8 cellular contexts compared by ENCODE assay signal in the genomic region with DNA sequence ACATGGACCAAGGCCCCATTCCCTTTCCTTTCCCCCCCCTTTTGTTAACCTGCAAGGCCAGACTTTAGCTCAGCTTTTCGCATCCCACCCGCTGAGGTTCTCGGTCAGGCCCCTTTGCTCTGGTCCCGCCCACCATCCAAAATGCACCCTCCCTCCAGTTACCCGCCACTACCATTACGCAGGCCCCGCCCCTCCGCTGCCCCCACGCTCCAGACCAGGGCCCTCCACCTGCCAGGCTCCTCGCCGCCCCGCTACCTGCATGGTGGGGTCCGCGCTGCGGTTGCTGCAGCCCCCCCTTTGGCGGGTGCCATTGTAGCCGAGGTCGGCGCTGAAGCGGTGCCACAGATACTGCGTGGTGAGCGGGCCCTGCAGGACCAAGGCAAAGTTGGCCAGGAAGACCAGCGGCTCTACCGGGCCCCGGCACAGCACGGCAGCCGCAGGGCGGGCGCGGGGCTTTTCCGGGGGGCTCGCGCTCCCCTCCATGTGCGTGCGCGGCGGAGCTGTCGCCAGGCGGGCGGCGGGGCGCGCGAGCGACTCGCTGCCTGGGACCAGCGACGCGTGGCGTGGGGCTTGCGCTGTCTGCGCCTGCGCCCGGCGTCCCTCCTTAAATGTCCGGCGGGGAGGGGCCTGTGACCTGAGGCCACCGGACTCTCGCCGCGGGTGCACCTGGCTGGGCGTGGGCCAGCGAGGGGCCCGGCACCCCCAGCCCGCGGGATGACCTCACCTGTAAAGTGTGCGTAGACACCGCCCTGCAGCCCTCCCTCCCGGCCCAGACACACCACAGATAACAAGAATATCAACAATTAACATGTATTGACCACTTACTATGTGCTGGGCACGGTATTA. TPM values are rescaled to one million over a fixed set of nuclear protein-coding genes. Genes with fewer than 3 reads are reported as not detected.
DNase-seq lines count a peak whose midpoint lies in the region; ATAC-seq and TF ChIP-seq lines count a peak whose summit lies in the region.

Gene SLC46A1, minus strand, starts transcription at position 581 of the 846 bp plus-strand sequence. Its CDS starts 98 bp downstream, at position 483.

- DNase-seq in GM10266 (ENCODE audit: extremely low spot score) (peak; percentile 89), NCI-H526 treated with DMSO at 0.1 percent for 48 hours (lab: John Stamatoyannopoulos, UW) (peak; percentile 49), fibroblast of pulmonary artery (ENCODE audit: low read depth) (peak; percentile 7), suprapubic skin (ENCODE audit: low spot score in 2 of 2) (peak in 1 of 2 donors; percentile 77)
- peak; percentile 27 for DNase-seq in activated T-cell treated with anti-CD3 and anti-CD28 coated beads, Interleukin-2, amount 50 U/mL, for 4 hours

- no peaks in the 10 kb centered on the region for H3K9me3 ChIP-seq in suprapubic skin

- H3K4me3 Mint-ChIP-seq in activated T-cell treated with anti-CD3 and anti-CD28 coated beads, Interleukin-2, amount 50 U/mL, for 4 hours: peak within 1 kb of the TSS; percentile 81
- peak within 1 kb of the TSS; percentile 83 to 92 (median 90) for H3K4me3 Mint-ChIP-seq in nephron

- H3K27ac Mint-ChIP-seq in nephron: peak within 1 kb of the TSS in 2 of 3 experiments; percentile 48 to 67

- peaks cover 22% of the 10 kb centered on the region for H3K4me1 ChIP-seq in suprapubic skin

- no peak for TF ChIP-seq CTCF in GM10266 (IDR thresholded peaks at IDR 0.05; ENCODE audit: control insufficient read depth, insufficient read depth, low read depth, missing control alignments)
- TF ChIP-seq CTCF in fibroblast of pulmonary artery (IDR thresholded peaks at IDR 0.05; ENCODE audit: low read length, missing control alignments): no peak
- TF ChIP-seq CTCF in nephron (IDR thresholded peaks at IDR 0.05; ENCODE audit: unreplicated experiment in 3 of 3): no peak
- TF ChIP-seq CTCF in suprapubic skin (IDR thresholded peaks at IDR 0.05): no peak

- H3K36me3 ChIP-seq in suprapubic skin: peaks cover 8% of the 10 kb centered on the region

- H3K27ac ChIP-seq in suprapubic skin: no peak within 1 kb of the TSS

- no peaks in the 10 kb centered on the region for H3K36me3 Mint-ChIP-seq in activated T-cell treated with anti-CD3 and anti-CD28 coated beads, Interleukin-2, amount 50 U/mL, for 4 hours (ENCODE audit: insufficient read depth)
- H3K36me3 Mint-ChIP-seq in nephron (ENCODE audit: low read depth): peaks cover 11% of the 10 kb centered on the region

- TF ChIP-seq POLR2A in suprapubic skin (IDR thresholded peaks at IDR 0.05): no peak

- peaks cover 4% of the 10 kb centered on the region for H3K4me1 Mint-ChIP-seq in activated T-cell treated with anti-CD3 and anti-CD28 coated beads, Interleukin-2, amount 50 U/mL, for 4 hours (ENCODE audit: low read depth)
- H3K4me1 Mint-ChIP-seq in nephron: peaks cover 5% of the 10 kb centered on the region

- no peaks in the 10 kb centered on the region for H3K9me3 Mint-ChIP-seq in activated T-cell treated with anti-CD3 and anti-CD28 coated beads, Interleukin-2, amount 50 U/mL, for 4 hours
- no peaks in the 10 kb centered on the region for H3K9me3 Mint-ChIP-seq in nephron

- under 1% methylated on average over 16 of the region's 70 CpGs for WGBS in suprapubic skin

- ATAC-seq in HG02885 (IDR thresholded peaks at IDR 0.05; ENCODE audit: poor library complexity, unreplicated experiment) (peak; percentile 80), HG03469 (IDR thresholded peaks at IDR 0.05; ENCODE audit: unreplicated experiment) (no peak)
- ATAC-seq in activated T-cell treated with anti-CD3 and anti-CD28 coated beads, Interleukin-2, amount 50 U/mL, for 4 hours: peak; percentile 90 to 92

- no peaks in the 10 kb centered on the region for H3K27me3 ChIP-seq in suprapubic skin

- no peak for TF ChIP-seq EP300 in suprapubic skin (IDR thresholded peaks at IDR 0.05)

- peak within 1 kb of the TSS; percentile 61 for H3K4me3 ChIP-seq in fibroblast of pulmonary artery (replicated peaks; ENCODE audit: low read depth, low read length)
- peak within 1 kb of the TSS; percentile 74 for H3K4me3 ChIP-seq in suprapubic skin

- peaks cover 11% of the 10 kb centered on the region for H3K27me3 Mint-ChIP-seq in activated T-cell treated with anti-CD3 and anti-CD28 coated beads, Interleukin-2, amount 50 U/mL, for 4 hours (ENCODE audit: low read depth)
- H3K27me3 Mint-ChIP-seq in nephron (ENCODE audit: low read depth): peaks cover 8% of the 10 kb centered on the region

RNA-seq across cellular contexts. Expression of gene SLC46A1, which starts in this region (rescaled TPM):
- 1 to 10 TPM; 4.8 to 5.3 (median 4.9) TPM for total RNA-seq in activated T-cell treated with anti-CD3 and anti-CD28 coated beads, Interleukin-2, amount 50 U/mL, for 4 hours
- 1 to 10 TPM; 2.1 to 8.5 (median 3.5) TPM for total RNA-seq in suprapubic skin
